In the genomic region with DNA sequence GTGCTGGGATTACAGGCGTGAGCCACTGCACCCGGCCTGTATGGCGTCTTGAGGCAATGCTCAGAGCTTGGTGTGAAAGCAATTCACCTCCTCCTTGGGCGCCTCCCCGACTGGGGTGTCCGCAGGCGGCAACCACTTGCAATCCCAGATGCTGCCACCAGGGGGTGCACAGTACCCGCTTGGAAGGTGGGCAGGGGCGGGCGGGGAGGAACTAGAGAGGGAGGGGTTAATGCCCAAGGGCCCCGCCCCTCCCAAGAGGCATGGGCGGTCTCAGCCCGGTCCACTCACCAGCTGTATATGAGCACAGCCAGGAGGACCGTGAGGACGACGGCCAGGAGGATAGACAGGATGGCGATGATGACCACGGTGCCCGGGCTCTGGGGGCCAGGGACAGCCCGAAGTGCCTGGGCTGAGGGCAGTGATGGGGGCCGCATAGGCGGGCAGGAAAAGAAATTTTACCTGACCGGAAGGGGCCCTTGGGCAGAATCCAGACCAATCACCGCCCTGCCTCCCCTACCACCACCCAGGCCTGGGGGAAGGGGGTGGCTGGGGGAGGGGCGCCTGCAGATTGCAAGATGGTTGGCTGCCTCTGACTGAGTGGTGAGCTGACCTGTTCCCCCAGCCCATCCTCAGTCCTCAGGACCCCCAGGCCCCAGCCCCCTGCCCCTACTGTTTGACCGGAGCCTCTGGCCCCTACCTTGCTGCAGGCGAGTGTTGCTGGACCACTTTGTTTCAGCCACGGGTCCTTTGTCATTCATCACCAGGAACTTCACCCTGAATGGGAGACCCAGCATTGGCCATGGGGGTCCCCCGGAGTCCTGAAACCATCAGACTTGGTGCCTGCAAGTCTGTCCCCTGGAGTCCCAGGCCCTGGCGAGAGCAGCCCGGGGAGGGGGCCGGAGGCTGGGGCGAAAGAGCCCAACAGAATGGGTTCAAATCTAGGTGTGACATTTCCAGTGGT, we compare ENCODE assay signal across 8 cellular contexts. TPM values are rescaled to one million over a fixed set of nuclear protein-coding genes. Genes with fewer than 3 reads are reported as not detected.
DNase-seq lines count a peak whose midpoint lies in the region; ATAC-seq and FAIRE-seq lines count a peak whose summit lies in the region.
"Not testable (repeated sequence)": the region's sequence is repeated elsewhere in the genome, so short reads cannot be mapped to it uniquely, and the experiment has no call there.

No MANE protein-coding gene starts in this region.

- DNase-seq in 8988T (peak; percentile 32), NCI-H524 (lab: John Stamatoyannopoulos, UW) (peak; percentile 29 to 55), iPS-NIHi11 (ENCODE audit: low spot score) (peak; percentile 81), small intestine (peak; percentile 56)
- DNase-seq in activated CD4-positive, alpha-beta T cell treated with anti-CD3 and anti-CD28 coated beads, Interleukin-2, amount 50 U/mL, for 24 hours (ENCODE audit: low read depth in 1 of 2, low spot score in 1 of 2): peak; percentile 76 to 89
- DNase-seq in central memory CD4-positive, alpha-beta T cell: peak; percentile 12

- H3K27me3 ChIP-seq in small intestine (ENCODE audit: control insufficient read depth in 2 of 2, insufficient read depth in 2 of 2, low read length in 2 of 2): not testable (repeated sequence)

- not testable (repeated sequence) for H3K4me3 ChIP-seq in small intestine (ENCODE audit: low read depth in 1 of 2, low read length in 2 of 2)

- not testable (repeated sequence) for FAIRE-seq in small intestine (lab: Jason Lieb, UNC)

- not testable (repeated sequence) for H3K4me1 ChIP-seq in small intestine (ENCODE audit: control insufficient read depth in 2 of 2, insufficient read depth in 1 of 2, low read depth in 1 of 2, low read length in 1 of 2)

- H3K36me3 ChIP-seq in small intestine (ENCODE audit: control insufficient read depth in 2 of 2, insufficient read depth in 2 of 2, low read length in 2 of 2): not testable (repeated sequence)

- not testable (repeated sequence) for H3K27ac ChIP-seq in small intestine (ENCODE audit: low read depth in 1 of 2, low read length in 1 of 2)

- not testable (repeated sequence) for H3K9me3 ChIP-seq in small intestine (ENCODE audit: control insufficient read depth, low read depth)

- peak; percentile 56 for ATAC-seq in GM18858 (IDR thresholded peaks at IDR 0.05; ENCODE audit: unreplicated experiment)
- peak; percentile 42 for ATAC-seq in HG02973 (IDR thresholded peaks at IDR 0.05; ENCODE audit: unreplicated experiment)

- WGBS in small intestine, 3 donors: 25 to 35% (median 27%) methylated on average over 13 to 31 of the region's 33 CpGs

RNA-seq across cellular contexts. Expression of a gene that starts 11.5 kb away (rescaled TPM):
- polyA plus RNA-seq in small intestine: not detected

RNA-seq across cellular contexts. Expression of a gene that starts 58.3 kb away (rescaled TPM):
- polyA plus RNA-seq in small intestine: 10 to 100 TPM; 66.4 to 97.5 (median 69.4) TPM

RNA-seq across cellular contexts. Expression of a gene that starts 59.9 kb away (rescaled TPM):
- polyA plus RNA-seq in small intestine: 10 to 100 TPM; 10.2 to 13.6 (median 10.3) TPM

Comparison
In these comparisons a context has a peak if more than half of its experiments do, and no peak if none do; other contexts are left out.
1. DNase-seq: peak in every context shown above with its lines; median percentile 82 in activated CD4-positive, alpha-beta T cell treated with anti-CD3 and anti-CD28 coated beads, Interleukin-2, amount 50 U/mL, for 24 hours; 81 in iPS-NIHi11; 56 in small intestine; 42 in NCI-H524; 32 in 8988T; 12 in central memory CD4-positive, alpha-beta T cell.